ENCODE assay signal across 15 cellular contexts in genomic region chr4:94639298-94639697, GRCh38.
DNase-seq lines count a peak whose midpoint lies in the region; ATAC-seq and TF ChIP-seq lines count a peak whose summit lies in the region.
"Had no signal": no experiment of that assay in that cellular context is flagged by ENCODE, and none has a peak within 500 bp of the region (broad histone marks: within the 10 kb centered on the region; RNA-seq: fewer than 3 reads in every experiment).

No MANE protein-coding gene starts in this region.

- TF ChIP-seq CTCF in right atrium auricular region (IDR thresholded peaks at IDR 0.05) (no peak), left ventricle myocardium inferior (IDR thresholded peaks at IDR 0.05; ENCODE audit: borderline replicate concordance) (no peak), nephron progenitor cell (IDR thresholded peaks at IDR 0.05) (no peak), esophagus squamous epithelium (IDR thresholded peaks at IDR 0.05) (no peak), spleen (IDR thresholded peaks at IDR 0.05 in 8 of 11, conservative IDR thresholded peaks at IDR 0.05 in 3 of 11) (no peak)

- H3K4me3 ChIP-seq in right atrium auricular region (no peak overlapping the region), left ventricle myocardium inferior (no peak overlapping the region), esophagus squamous epithelium (no peak overlapping the region), spleen (no peak overlapping the region)
- H3K4me3 ChIP-seq: BLaER1, GM23248 had no signal

- peak; percentile 32 for ATAC-seq in Right ventricle myocardium superior (ENCODE audit: poor library complexity)
- ATAC-seq: HCT116 had no signal

- H3K27me3 ChIP-seq in right atrium auricular region (no peaks in the 10 kb centered on the region), left ventricle myocardium inferior (ENCODE audit: low read depth) (no peaks in the 10 kb centered on the region), esophagus squamous epithelium (no peaks in the 10 kb centered on the region), spleen (replicated peaks in 1 of 7) (no peaks in the 10 kb centered on the region)
- H3K27me3 ChIP-seq: BLaER1 had no signal

- H3K9me3 Mint-ChIP-seq in nephron progenitor cell, result no peaks in the 10 kb centered on the region
- H3K9me3 Mint-ChIP-seq: CD8-positive, alpha-beta memory T cell had no signal

- H3K27me3 Mint-ChIP-seq in nephron progenitor cell (ENCODE audit: low read depth, poor library complexity), result no peaks in the 10 kb centered on the region
- H3K27me3 Mint-ChIP-seq: CD8-positive, alpha-beta memory T cell had no signal

- H3K4me1 Mint-ChIP-seq in nephron progenitor cell, result peaks cover 3% of the 10 kb centered on the region
- H3K4me1 Mint-ChIP-seq: CD8-positive, alpha-beta memory T cell had no signal

- intact Hi-C loops in Right ventricle myocardium superior (cut with DNase I), result no loop called here
- intact Hi-C loops in left ventricle myocardium inferior (cut with micrococcal nuclease), result no loop called here
- intact Hi-C loops in esophagus squamous epithelium (cut with DNase I), result no loop called here
- intact Hi-C loops in spleen (cut with DNase I; ENCODE audit: low total_unique reads), result no loop called here

- H3K27ac Mint-ChIP-seq in nephron progenitor cell, result peak overlapping the region; percentile 3

- H3K4me1 ChIP-seq in right atrium auricular region (peaks cover 0 to 8% of the 10 kb centered on the region in 2 donors), left ventricle myocardium inferior (peaks cover 50% of the 10 kb centered on the region), esophagus squamous epithelium (no peaks in the 10 kb centered on the region), spleen (peaks cover 0 to 5% (median 0%) of the 10 kb centered on the region in 6 donors)
- H3K4me1 ChIP-seq: BLaER1 had no signal

- 83 to 88% methylated on average over 2 of the region's 2 CpGs for WGBS in esophagus squamous epithelium, 2 donors
- WGBS in spleen, 5 donors, result 90 to 94% (median 91%) methylated on average over 2 of the region's 2 CpGs

- H3K9me3 ChIP-seq in right atrium auricular region (no peaks in the 10 kb centered on the region), left ventricle myocardium inferior (replicated peaks) (no peaks in the 10 kb centered on the region), esophagus squamous epithelium (no peaks in the 10 kb centered on the region), spleen (no peaks in the 10 kb centered on the region)
- H3K9me3 ChIP-seq: BLaER1, Caco-2 had no signal

- TF ChIP-seq POLR2A in esophagus squamous epithelium (IDR thresholded peaks at IDR 0.05), result no peak
- no peak for TF ChIP-seq POLR2A in spleen (IDR thresholded peaks at IDR 0.05)

- DNase-seq in Right ventricle myocardium superior (no peak), right atrium auricular region (ENCODE audit: low spot score) (no peak), left ventricle myocardium inferior (no peak), nephron progenitor cell (no peak), esophagus squamous epithelium (lab: John Stamatoyannopoulos, UW) (no peak), spleen (no peak)
- DNase-seq in effector CD8-positive, alpha-beta T cell (lab: John Stamatoyannopoulos, UW), result no peak
- DNase-seq: 8988T; AML-193; Caco-2; CD8-positive, alpha-beta memory T cell; DMS 273 treated with DMSO at 0.1 percent for 48 hours; GM23248 had no signal

- H3K27ac ChIP-seq in right atrium auricular region, result peak overlapping the region in 1 of 2 donors; percentile 23
- H3K27ac ChIP-seq in left ventricle myocardium inferior (replicated peaks), result peak overlapping the region; percentile 16
- H3K27ac ChIP-seq in esophagus squamous epithelium, result no peak overlapping the region
- no peak overlapping the region for H3K27ac ChIP-seq in spleen
- H3K27ac ChIP-seq: BLaER1, GM23248 had no signal

- no peak overlapping the region for H3K4me3 Mint-ChIP-seq in nephron progenitor cell
- H3K4me3 Mint-ChIP-seq: CD8-positive, alpha-beta memory T cell had no signal

- H3K36me3 ChIP-seq in right atrium auricular region, result peaks cover 64% of the 10 kb centered on the region
- peaks cover 57% of the 10 kb centered on the region for H3K36me3 ChIP-seq in left ventricle myocardium inferior
- peaks cover 0 to 80% (median 0%) of the 10 kb centered on the region in 3 donors for H3K36me3 ChIP-seq in esophagus squamous epithelium
- peaks cover 0 to 52% (median 11%) of the 10 kb centered on the region in 6 donors for H3K36me3 ChIP-seq in spleen
- H3K36me3 ChIP-seq: BLaER1 had no signal

- H3K36me3 Mint-ChIP-seq in nephron progenitor cell (ENCODE audit: low read depth), result peaks cover 45% of the 10 kb centered on the region
